In the genomic region with DNA sequence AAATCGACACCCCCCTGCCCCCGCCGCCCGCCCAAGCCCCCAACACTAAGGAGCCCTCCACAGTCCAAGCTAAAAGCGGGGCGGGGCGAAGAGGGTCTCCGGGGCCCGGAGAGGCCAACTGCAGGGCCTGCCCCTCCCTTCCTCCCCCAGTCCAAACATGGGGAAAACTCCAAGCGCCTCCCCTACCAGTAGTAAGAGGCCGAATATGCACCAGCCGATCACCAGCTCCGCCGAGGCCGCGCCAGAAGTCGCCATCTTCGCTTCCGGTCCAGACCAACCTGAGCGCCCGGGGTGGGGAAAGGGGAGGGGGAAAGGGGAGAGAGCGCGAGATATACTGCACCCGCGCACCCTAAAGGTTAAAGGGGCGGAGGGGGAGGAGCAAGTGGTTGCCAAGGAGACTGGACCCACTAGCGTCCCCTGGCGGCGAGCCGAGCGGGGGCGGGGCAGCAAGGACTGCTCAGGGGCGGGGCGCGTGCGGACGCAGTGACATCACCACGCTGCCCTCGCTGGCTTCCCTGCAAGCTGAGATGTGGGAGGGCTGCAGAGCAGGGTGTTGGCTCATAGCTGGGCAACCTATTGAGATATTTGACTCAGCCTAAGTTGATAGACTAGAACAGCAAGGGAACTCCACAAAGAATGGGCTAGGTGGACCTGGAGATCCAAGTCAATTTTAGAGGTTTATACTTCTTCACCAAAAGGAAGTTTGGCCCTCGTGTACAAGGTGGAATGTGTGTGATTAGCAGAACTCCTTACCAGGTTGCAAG, we compare ENCODE assay signal across 1 cellular context.
TF ChIP-seq lines count a peak whose summit lies in the region.

A gene (minus strand): TSS at position 384 of the 764 bp plus-strand sequence. CDS start 129 bp downstream, at position 255.

TF ChIP-seq in IMR-90, 13 proteins besides CTCF, POLR2A, EP300 and RAD21 (continued from another document):
- TF ChIP-seq MAZ (IDR thresholded peaks at IDR 0.05; ENCODE audit: borderline replicate concordance, low read depth, low read length) (peak; percentile 96), FOS (IDR thresholded peaks at IDR 0.05; ENCODE audit: low read depth, low read length) (no peak)
